8 cellular contexts compared by ENCODE assay signal in the genomic region with DNA sequence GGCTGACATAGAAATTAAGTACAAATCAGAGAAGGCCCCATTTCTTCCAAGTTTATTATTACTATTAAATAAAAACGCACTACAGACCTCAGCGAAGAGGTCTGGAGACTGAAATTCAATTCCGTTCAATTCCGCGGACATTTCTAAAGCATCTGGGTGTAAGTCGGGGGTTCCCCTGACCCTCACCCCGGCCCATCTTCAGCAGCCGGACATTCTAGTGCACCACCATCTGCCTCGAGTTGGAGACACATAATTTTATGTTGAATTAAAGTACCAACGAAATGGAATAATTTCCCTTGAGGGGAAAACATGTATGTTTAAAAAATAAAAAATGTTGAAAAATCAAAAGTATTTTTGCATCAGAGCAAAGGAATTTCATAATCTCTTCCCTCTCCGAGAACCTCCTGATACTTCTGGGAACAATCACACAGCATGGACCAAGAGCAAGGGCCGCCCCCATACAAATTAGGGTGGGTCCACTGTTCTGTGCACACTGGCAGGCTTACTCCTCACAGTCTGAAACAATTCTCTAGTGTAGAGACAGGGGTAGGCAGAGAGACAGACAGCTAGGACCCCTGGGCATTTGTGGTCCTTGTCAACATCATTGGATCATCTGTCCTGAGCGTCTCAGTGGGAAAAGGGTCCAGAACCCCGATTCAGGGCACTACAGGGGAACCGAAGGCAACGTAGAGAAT. TPM values are rescaled to one million over a fixed set of nuclear protein-coding genes. Genes with fewer than 3 reads are reported as not detected.
DNase-seq lines count a peak whose midpoint lies in the region; ATAC-seq and TF ChIP-seq lines count a peak whose summit lies in the region.

No MANE protein-coding gene starts in this region.

- no peak for DNase-seq in T-cell
- peak; percentile 74 for DNase-seq in fibroblast of pulmonary artery (ENCODE audit: low read depth)
- DNase-seq in gastrocnemius medialis, result peak in 1 of 2 donors; percentile 43
- DNase-seq in GM13977 (ENCODE audit: low spot score), result no peak
- no peak for DNase-seq in CD1c-positive myeloid dendritic cell (ENCODE audit: extremely low spot score)
- DNase-seq in DMS53 (lab: John Stamatoyannopoulos, UW), result no peak
- DNase-seq in COLO829 (ENCODE audit: low spot score), result no peak

- no peaks in the 10 kb centered on the region for H3K9me3 ChIP-seq in DOHH2 (ENCODE audit: control insufficient read depth, insufficient read depth, low read length)
- H3K9me3 ChIP-seq in gastrocnemius medialis, result no peaks in the 10 kb centered on the region

- peaks cover 16% of the 10 kb centered on the region for H3F3A ChIP-seq in DOHH2 (ENCODE audit: control insufficient read depth, insufficient read depth)

- POLR2A ChIA-PET in T-cell (lab: Charles Lee), result interaction anchor here in 1 of 2 donors (0.7 kb wide), 2 partner anchors 76 to 211 kb away, joined by 3 read pairs; no protein-coding TSS in a partner anchor

- H3K4me1 Mint-ChIP-seq in T-cell, result peaks cover 98 to 100% (median 99%) of the 10 kb centered on the region in 3 donors

- TF ChIP-seq POLR2A in gastrocnemius medialis (IDR thresholded peaks at IDR 0.05), result no peak

- intact Hi-C loops in gastrocnemius medialis (cut with DNase I; ENCODE audit: low total_unique reads), result no loop called here

- CTCF ChIA-PET in T-cell (lab: Charles Lee), result interaction anchor here (0.8 to 1.4 kb wide), 5 partner anchors 11 to 34 kb away, joined by 3 to 6 read pairs (median 3); no protein-coding TSS in a partner anchor

- H3K9me3 Mint-ChIP-seq in T-cell, result no peaks in the 10 kb centered on the region

- H3K36me3 Mint-ChIP-seq in T-cell, result peaks cover 56% of the 10 kb centered on the region

- H3K79me2 ChIP-seq in DOHH2 (ENCODE audit: control insufficient read depth, low read length), result peaks cover 18% of the 10 kb centered on the region

- H3K36me3 ChIP-seq in DOHH2 (ENCODE audit: control insufficient read depth, low read length) (peaks cover 41% of the 10 kb centered on the region), gastrocnemius medialis (no peaks in the 10 kb centered on the region)

- peaks cover 83% of the 10 kb centered on the region for H3K4me1 ChIP-seq in DOHH2 (ENCODE audit: control insufficient read depth, low read length)
- H3K4me1 ChIP-seq in gastrocnemius medialis, result peaks cover 71% of the 10 kb centered on the region in 2 donors

- H3K4me3 Mint-ChIP-seq in T-cell, result peak overlapping the region in 2 of 3 donors; percentile 17 to 84

- H3K27ac ChIP-seq in DOHH2 (ENCODE audit: low read depth, low read length) (peak overlapping the region; percentile 83), gastrocnemius medialis (peak overlapping the region; percentile 85 to 100 (median 86))

- no peaks in the 10 kb centered on the region for H3K27me3 Mint-ChIP-seq in T-cell

- H3K27me3 ChIP-seq in DOHH2 (ENCODE audit: control insufficient read depth, low read length) (no peaks in the 10 kb centered on the region), gastrocnemius medialis (no peaks in the 10 kb centered on the region)

- peak overlapping the region; percentile 56; the same call in 1 of the 2 replicates for H3K4me3 ChIP-seq in DOHH2 (ENCODE audit: low read length)
- no peak overlapping the region for H3K4me3 ChIP-seq in fibroblast of pulmonary artery (replicated peaks; ENCODE audit: low read depth, low read length)
- H3K4me3 ChIP-seq in gastrocnemius medialis, result no peak overlapping the region

- ATAC-seq in T-cell (replicated peaks in 1 of 4) (no peak), gastrocnemius medialis (no peak)

- TF ChIP-seq CTCF in DOHH2 (IDR thresholded peaks at IDR 0.05; ENCODE audit: low read depth, low read length, poor library complexity, severe bottlenecking) (no peak), fibroblast of pulmonary artery (IDR thresholded peaks at IDR 0.05; ENCODE audit: low read length, missing control alignments) (no peak), gastrocnemius medialis (IDR thresholded peaks at IDR 0.05 in 4 of 5, conservative IDR thresholded peaks at IDR 0.05 in 1 of 5) (no peak), GM13977 (IDR thresholded peaks at IDR 0.05; ENCODE audit: extremely low read depth, insufficient read depth, missing control alignments) (no peak)

- H3K4me2 ChIP-seq in DOHH2 (ENCODE audit: low read length), result peak overlapping the region; percentile 81

- H3K27ac Mint-ChIP-seq in T-cell, result peak overlapping the region; percentile 98

- H3K9me2 ChIP-seq in DOHH2 (replicated peaks; ENCODE audit: control insufficient read depth, low read length), result no peaks in the 10 kb centered on the region

- peaks cover 5% of the 10 kb centered on the region for H4K20me1 ChIP-seq in DOHH2 (ENCODE audit: control insufficient read depth, insufficient read depth, low read depth, low read length)

- in situ Hi-C loops in gastrocnemius medialis (cut with MboI; ENCODE audit: low sequenced_read_pairs in 4 of 4), result no loop called here
- in situ Hi-C loops in GM13977 (cut with MboI; ENCODE audit: low pct_unique_long_range_greater_than_20kb, low sequenced_read_pairs, unreplicated experiment), result no loop called here

RNA-seq across cellular contexts. Expression of a gene that starts 29.3 kb away (rescaled TPM):
- 100 to 1,000 TPM; 114 to 185 (median 152) TPM for total RNA-seq in T-cell
- 10 to 100 TPM; 28.6 to 55.0 (median 50.4) TPM for total RNA-seq in gastrocnemius medialis
